8 cellular contexts compared by ENCODE assay signal in genomic region chr4:56410247-56410646, GRCh38. TPM values are rescaled to one million over a fixed set of nuclear protein-coding genes. Genes with fewer than 3 reads are reported as not detected.
A peak's percentile ranks its signal among the peaks of the same experiment; 100 is the strongest.
DNase-seq lines count a peak whose midpoint lies in the region; ATAC-seq and TF ChIP-seq lines count a peak whose summit lies in the region.

No MANE protein-coding gene starts in this region.

- H3K27ac ChIP-seq in SJSA1: peak overlapping the region; percentile 47
- H3K27ac ChIP-seq in uterus: peak overlapping the region; percentile 44 to 50

- ATAC-seq in HG02798 (IDR thresholded peaks at IDR 0.05; ENCODE audit: poor library complexity, unreplicated experiment): no peak

- H3K4me1 ChIP-seq in SJSA1 (replicated peaks) (no peaks in the 10 kb centered on the region; the same call in 1 of the 2 replicates), uterus (no peaks in the 10 kb centered on the region)

- DNase-seq in DMS53 treated with DMSO at 0.1 percent for 48 hours (lab: John Stamatoyannopoulos, UW; ENCODE audit: unreplicated experiment) (peak; percentile 74), M059J (ENCODE audit: low read depth) (peak; percentile 97), SJSA1 (ENCODE audit: low read depth in 1 of 2, low spot score in 2 of 2) (peak in 1 of 2 experiments; percentile 58), epidermal melanocyte (ENCODE audit: insufficient read length, low spot score) (peak; percentile 89), midbrain (lab: John Stamatoyannopoulos, UW) (peak; percentile 68), uterus (peak; percentile 50 to 72)
- no peak for DNase-seq in activated effector memory CD4-positive, alpha-beta T cell treated with Interleukin-2 at 50 U/mL for 16 hours

- H3K4me3 ChIP-seq in SJSA1 (no peak overlapping the region), uterus (peak overlapping the region in 1 of 2 donors; percentile 12)

- H3K9me3 ChIP-seq in SJSA1 (replicated peaks): no peaks in the 10 kb centered on the region
- H3K9me3 ChIP-seq in uterus: no peaks in the 10 kb centered on the region

- TF ChIP-seq POLR2A in uterus (IDR thresholded peaks at IDR 0.05): no peak

- intact Hi-C loops in uterus (cut with DNase I; ENCODE audit: low total_unique reads): no loop called here

- TF ChIP-seq CTCF in uterus (IDR thresholded peaks at IDR 0.05): no peak

- no peaks in the 10 kb centered on the region for H3K27me3 ChIP-seq in SJSA1 (replicated peaks)
- H3K27me3 ChIP-seq in uterus: no peaks in the 10 kb centered on the region

- H3K36me3 ChIP-seq in SJSA1 (peaks cover 14% of the 10 kb centered on the region), uterus (no peaks in the 10 kb centered on the region)

RNA-seq across cellular contexts. Expression of gene AASDH, which starts 23.0 kb away (rescaled TPM):
- total RNA-seq in M059J (2014; rRNA removed; shearing (Covaris generic)): 4.6 and 7.3 TPM in 2 replicates
- 8.4 and 9.6 TPM in 2 replicates for total RNA-seq in SJSA1 (2014; rRNA removed; shearing (Covaris generic))
- total RNA-seq in uterus: 10 to 100 TPM; 12.7 to 58.8 (median 26.6) TPM

RNA-seq across cellular contexts. Expression of gene PPAT, which starts 25.2 kb away (rescaled TPM):
- total RNA-seq in M059J (2014; rRNA removed; shearing (Covaris generic)): 15.0 and 21.6 TPM in 2 replicates
- total RNA-seq in SJSA1 (2014; rRNA removed; shearing (Covaris generic)): 26.6 and 40.6 TPM in 2 replicates
- 10 to 100 TPM in 1 of 4 donors, 1 to 10 TPM in 3; 1.8 to 29.0 (median 6.9) TPM for total RNA-seq in uterus

RNA-seq across cellular contexts. Expression of gene PAICS, which starts 25.8 kb away (rescaled TPM):
- total RNA-seq in M059J (2014; rRNA removed; shearing (Covaris generic)): 62.0 and 68.5 TPM in 2 replicates
- 76.2 and 106 TPM in 2 replicates for total RNA-seq in SJSA1 (2014; rRNA removed; shearing (Covaris generic))
- total RNA-seq in uterus: 10 to 100 TPM in 3 of 4 donors, 1 to 10 TPM in 1; 9.4 to 42.7 (median 26.4) TPM

RNA-seq across cellular contexts. Expression of gene SRP72, which starts 57.2 kb away (rescaled TPM):
- 55.3 and 70.9 TPM in 2 replicates for total RNA-seq in M059J (2014; rRNA removed; shearing (Covaris generic))
- total RNA-seq in SJSA1 (2014; rRNA removed; shearing (Covaris generic)): 90.3 and 111 TPM in 2 replicates
- total RNA-seq in uterus: 100 to 1,000 TPM in 1 of 4 donors, 10 to 100 TPM in 3; 52.1 to 121 (median 68.2) TPM
